Comparison of ENCODE assay signal across 19 cellular contexts in genomic region chr4:9875516-9875915, GRCh38.
DNase-seq lines count a peak whose midpoint lies in the region; ATAC-seq and TF ChIP-seq lines count a peak whose summit lies in the region.
"Had no signal": no experiment of that assay in that cellular context is flagged by ENCODE, and none has a peak within 500 bp of the region (broad histone marks: within the 10 kb centered on the region; RNA-seq: fewer than 3 reads in every experiment).

No MANE protein-coding gene starts in this region.

- no peak overlapping the region for H3K9ac ChIP-seq in BLaER1 treated with 17β-estradiol and CSF1 and Interleukin-3, amounts not matched to agents 10 nM and 100 nM
- H3K9ac ChIP-seq in Karpas-422 (ENCODE audit: low read length): no peak overlapping the region

- no peaks in the 10 kb centered on the region for H3K27me3 ChIP-seq in BLaER1 treated with 17β-estradiol and CSF1 and Interleukin-3, amounts not matched to agents 10 nM and 100 nM
- H3K27me3 ChIP-seq in Karpas-422 (ENCODE audit: low read length) (no peaks in the 10 kb centered on the region), left lung (no peaks in the 10 kb centered on the region)

- H3K4me3 ChIP-seq in BLaER1 treated with 17β-estradiol and CSF1 and Interleukin-3, amounts not matched to agents 10 nM and 100 nM: no peak overlapping the region
- H3K4me3 ChIP-seq in Karpas-422 (ENCODE audit: low read length) (no peak overlapping the region; the same call in 1 of the 2 replicates), left lung (no peak overlapping the region)

- H3K27ac ChIP-seq in BLaER1 treated with 17β-estradiol and CSF1 and Interleukin-3, amounts not matched to agents 10 nM and 100 nM: peak overlapping the region in 7 of 11 experiments; percentile 1 to 68 (median 42); a peak in 10 of 22 replicates
- H3K27ac ChIP-seq in Karpas-422 (ENCODE audit: low read length): peak overlapping the region; percentile 31; the same call in 1 of the 2 replicates
- H3K27ac ChIP-seq in left lung: no peak overlapping the region

- peaks cover 10 to 26% (median 15%) of the 10 kb centered on the region in 10 experiments for H3K4me1 ChIP-seq in BLaER1 treated with 17β-estradiol and CSF1 and Interleukin-3, amounts not matched to agents 10 nM and 100 nM
- H3K4me1 ChIP-seq in Karpas-422 (ENCODE audit: low read length) (peaks cover 11% of the 10 kb centered on the region), left lung (peaks cover 0 to 5% of the 10 kb centered on the region in 2 donors)

- intact Hi-C loops in left lung (cut with DNase I): no loop called here

- no peaks in the 10 kb centered on the region for H3K79me2 ChIP-seq in Karpas-422 (ENCODE audit: low read length)

- H3K36me3 ChIP-seq in BLaER1 treated with 17β-estradiol and CSF1 and Interleukin-3, amounts not matched to agents 10 nM and 100 nM: peaks cover 0 to 30% (median 0%) of the 10 kb centered on the region in 11 experiments; a peak in 5 of 22 replicates
- no peaks in the 10 kb centered on the region for H3K36me3 ChIP-seq in Karpas-422 (ENCODE audit: insufficient read depth, low read length)
- H3K36me3 ChIP-seq in left lung: no peaks in the 10 kb centered on the region

- H3K9me2 ChIP-seq in Karpas-422 (replicated peaks; ENCODE audit: insufficient read depth, low read length): no peaks in the 10 kb centered on the region

- DNase-seq in Karpas-422 (peak; percentile 44), NOMO-1 treated with dmso at 0.1 percent for 144 hours (lab: John Stamatoyannopoulos, UW; ENCODE audit: unreplicated experiment) (peak; percentile 34), left lung (no peak), NCI-H226 (no peak), NCI-H1417 (lab: John Stamatoyannopoulos, UW) (no peak), foreskin melanocyte (no peak)
- DNase-seq: ACHN; CD8-positive, alpha-beta T cell; H9; MM.1S; NCI-H1436; NCI-H2029; NCI-H2171 treated with DMSO at 0.1 percent for 48 hours; NCI-H774; Right ventricle myocardium superior; T-helper 17 cell had no signal

- H3K9me3 ChIP-seq in BLaER1 treated with 17β-estradiol and CSF1 and Interleukin-3, amounts not matched to agents 10 nM and 100 nM (replicated peaks in 1 of 11): peaks cover 0 to 6% (median 0%) of the 10 kb centered on the region in 11 experiments; a peak in 2 of 22 replicates
- no peaks in the 10 kb centered on the region for H3K9me3 ChIP-seq in Karpas-422 (ENCODE audit: low read length)
- H3K9me3 ChIP-seq in left lung: no peaks in the 10 kb centered on the region

- no peak for TF ChIP-seq CTCF in left lung (IDR thresholded peaks at IDR 0.05)

- H4K20me1 ChIP-seq in BLaER1 treated with 17β-estradiol and CSF1 and Interleukin-3, amounts not matched to agents 10 nM and 100 nM: peaks cover 0 to 3% (median 0%) of the 10 kb centered on the region in 11 experiments; a peak in 1 of 22 replicates
- H4K20me1 ChIP-seq in Karpas-422 (ENCODE audit: insufficient read depth, low read depth, low read length): no peaks in the 10 kb centered on the region

- ATAC-seq in left lung: peak; percentile 47
- ATAC-seq in GM18867 (IDR thresholded peaks at IDR 0.05; ENCODE audit: unreplicated experiment): no peak
- ATAC-seq: CD8-positive, alpha-beta T cell; SK-N-SH treated with all-trans-retinoic acid at 6 μM for 48 hours; T-helper 17 cell had no signal

- H2AFZ ChIP-seq in Karpas-422 (ENCODE audit: low read length): no peak overlapping the region

- H3K4me2 ChIP-seq in BLaER1 treated with 17β-estradiol and CSF1 and Interleukin-3, amounts not matched to agents 10 nM and 100 nM: peak overlapping the region; percentile 37 to 71 (median 53); a peak in 21 of 22 replicates
- peak overlapping the region; percentile 50 for H3K4me2 ChIP-seq in Karpas-422 (ENCODE audit: low read depth, low read length, poor library complexity, severe bottlenecking)

Comparison
In these comparisons a context has a peak if more than half of its experiments do, and no peak if none do; other contexts are left out.
1. H3K27ac ChIP-seq: peak in BLaER1 treated with 17β-estradiol and CSF1 and Interleukin-3, amounts not matched to agents 10 nM and 100 nM (7 of 11) and Karpas-422 (single experiment); none in left lung (0 of 2).
2. DNase-seq: peak in Karpas-422 (single experiment) and NOMO-1 treated with dmso at 0.1 percent for 144 hours (single experiment); none in left lung (0 of 2), NCI-H226 (single experiment), NCI-H1417 (0 of 3) and foreskin melanocyte (single experiment).